In the genomic region with DNA sequence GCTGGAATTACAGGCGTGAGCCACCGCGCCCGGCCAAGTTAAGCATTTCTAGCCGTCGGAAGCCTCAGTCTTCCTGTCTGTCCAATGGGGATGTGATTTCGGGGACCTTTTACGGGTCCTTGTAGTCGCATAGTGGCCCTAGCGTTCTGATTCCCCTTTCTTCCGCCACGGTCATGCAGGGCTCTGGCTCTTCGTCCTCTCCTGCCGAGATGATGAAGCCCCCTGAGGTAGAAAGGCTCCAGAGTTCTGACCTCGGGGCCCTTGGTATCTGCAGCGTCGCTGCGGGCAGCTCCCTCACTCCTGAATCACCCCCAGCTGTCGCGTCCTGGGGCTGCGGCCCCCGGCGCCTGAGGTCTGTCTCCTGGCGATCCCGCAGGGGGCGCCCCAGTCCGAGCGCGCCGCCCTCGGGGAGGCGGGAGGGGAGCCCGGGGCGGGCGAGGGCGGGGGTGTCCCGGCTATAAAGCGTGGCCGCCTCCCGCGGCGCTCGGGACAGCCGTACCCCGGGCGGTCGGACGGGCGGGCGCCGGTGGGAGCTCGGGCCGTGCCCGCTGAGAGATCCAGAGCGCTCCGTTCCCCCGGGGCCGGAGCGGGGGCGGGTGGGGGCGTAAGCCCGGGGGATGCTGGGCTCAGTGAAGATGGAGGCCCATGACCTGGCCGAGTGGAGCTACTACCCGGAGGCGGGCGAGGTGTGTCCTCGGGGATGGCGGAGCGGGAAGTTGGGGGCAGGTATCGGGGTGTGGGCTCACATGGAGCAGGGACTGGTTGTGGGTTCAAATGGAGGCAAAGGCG, we compare ENCODE assay signal across 1 cellular context.
TF ChIP-seq lines count a peak whose summit lies in the region.

Gene FOXA3, plus strand, starts transcription at position 487 of the 789 bp plus-strand sequence. Its CDS starts 131 bp downstream, at position 618.

TF ChIP-seq in HEK293, 187 proteins besides CTCF, POLR2A, EP300 and RAD21 (continued from another document and continues in another):
- TF ChIP-seq, protein P1, sequence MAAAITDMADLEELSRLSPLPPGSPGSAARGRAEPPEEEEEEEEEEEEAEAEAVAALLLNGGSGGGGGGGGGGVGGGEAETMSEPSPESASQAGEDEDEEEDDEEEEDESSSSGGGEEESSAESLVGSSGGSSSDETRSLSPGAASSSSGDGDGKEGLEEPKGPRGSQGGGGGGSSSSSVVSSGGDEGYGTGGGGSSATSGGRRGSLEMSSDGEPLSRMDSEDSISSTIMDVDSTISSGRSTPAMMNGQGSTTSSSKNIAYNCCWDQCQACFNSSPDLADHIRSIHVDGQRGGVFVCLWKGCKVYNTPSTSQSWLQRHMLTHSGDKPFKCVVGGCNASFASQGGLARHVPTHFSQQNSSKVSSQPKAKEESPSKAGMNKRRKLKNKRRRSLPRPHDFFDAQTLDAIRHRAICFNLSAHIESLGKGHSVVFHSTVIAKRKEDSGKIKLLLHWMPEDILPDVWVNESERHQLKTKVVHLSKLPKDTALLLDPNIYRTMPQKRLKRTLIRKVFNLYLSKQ (tag by site-specific recombination; IDR thresholded peaks at IDR 0.05; ENCODE audit: borderline replicate concordance) = no peak
- no peak for TF ChIP-seq ZNF214 (tag by site-specific recombination; IDR thresholded peaks at IDR 0.05; ENCODE audit: borderline replicate concordance)
- no peak for TF ChIP-seq KLF1 (tag by site-specific recombination; IDR thresholded peaks at IDR 0.05)
- no peak for TF ChIP-seq ZNF76 (tag by site-specific recombination; IDR thresholded peaks at IDR 0.05; ENCODE audit: borderline replicate concordance, low read depth)
- TF ChIP-seq ZNF549 (tag by site-specific recombination; IDR thresholded peaks at IDR 0.05) = no peak
- no peak for TF ChIP-seq ZNF433 (tag by site-specific recombination; IDR thresholded peaks at IDR 0.05; ENCODE audit: low read depth)
- TF ChIP-seq ZNF391 (tag by site-specific recombination; IDR thresholded peaks at IDR 0.05; ENCODE audit: borderline replicate concordance, low read depth) = no peak
- no peak for TF ChIP-seq ZNF23 (tag by site-specific recombination; IDR thresholded peaks at IDR 0.05; ENCODE audit: borderline replicate concordance)
- no peak for TF ChIP-seq OVOL3 (tag by site-specific recombination; IDR thresholded peaks at IDR 0.05)
- TF ChIP-seq ZNF561 (tag by site-specific recombination; IDR thresholded peaks at IDR 0.05; ENCODE audit: borderline replicate concordance) = peak; percentile 37; the same call in 1 of the 2 replicates
- TF ChIP-seq ZNF146 (tag by site-specific recombination; IDR thresholded peaks at IDR 0.05) = no peak
- TF ChIP-seq ZNF670 (tag by site-specific recombination; IDR thresholded peaks at IDR 0.05; ENCODE audit: low read depth) = no peak
- TF ChIP-seq ZNF791 (tag by site-specific recombination; IDR thresholded peaks at IDR 0.05) = no peak
- TF ChIP-seq ZBTB1 (tag by site-specific recombination; IDR thresholded peaks at IDR 0.05) = no peak
- TF ChIP-seq ZNF792 (tag by site-specific recombination; IDR thresholded peaks at IDR 0.05) = no peak
- no peak for TF ChIP-seq REST (tag by site-specific recombination; IDR thresholded peaks at IDR 0.05)
- no peak for TF ChIP-seq KLF16 (tag by site-specific recombination; IDR thresholded peaks at IDR 0.05)
- 0 out of 2 replicates have a peak, but pooled peaks have one; percentile 23 for TF ChIP-seq YY2 (tag by site-specific recombination; IDR thresholded peaks at IDR 0.05)
- TF ChIP-seq ZNF174 (tag by site-specific recombination; IDR thresholded peaks at IDR 0.05) = no peak
- TF ChIP-seq, protein P2, sequence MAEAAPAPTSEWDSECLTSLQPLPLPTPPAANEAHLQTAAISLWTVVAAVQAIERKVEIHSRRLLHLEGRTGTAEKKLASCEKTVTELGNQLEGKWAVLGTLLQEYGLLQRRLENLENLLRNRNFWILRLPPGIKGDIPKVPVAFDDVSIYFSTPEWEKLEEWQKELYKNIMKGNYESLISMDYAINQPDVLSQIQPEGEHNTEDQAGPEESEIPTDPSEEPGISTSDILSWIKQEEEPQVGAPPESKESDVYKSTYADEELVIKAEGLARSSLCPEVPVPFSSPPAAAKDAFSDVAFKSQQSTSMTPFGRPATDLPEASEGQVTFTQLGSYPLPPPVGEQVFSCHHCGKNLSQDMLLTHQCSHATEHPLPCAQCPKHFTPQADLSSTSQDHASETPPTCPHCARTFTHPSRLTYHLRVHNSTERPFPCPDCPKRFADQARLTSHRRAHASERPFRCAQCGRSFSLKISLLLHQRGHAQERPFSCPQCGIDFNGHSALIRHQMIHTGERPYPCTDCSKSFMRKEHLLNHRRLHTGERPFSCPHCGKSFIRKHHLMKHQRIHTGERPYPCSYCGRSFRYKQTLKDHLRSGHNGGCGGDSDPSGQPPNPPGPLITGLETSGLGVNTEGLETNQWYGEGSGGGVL (tag by site-specific recombination; IDR thresholded peaks at IDR 0.05) = 0 out of 2 replicates have a peak, but pooled peaks have one; percentile 19
- no peak for TF ChIP-seq ZFP41 (tag by site-specific recombination; IDR thresholded peaks at IDR 0.05; ENCODE audit: borderline replicate concordance)
- no peak for TF ChIP-seq TSHZ1 (tag by site-specific recombination; IDR thresholded peaks at IDR 0.05; ENCODE audit: borderline replicate concordance)
- TF ChIP-seq ZNF155 (tag by site-specific recombination; IDR thresholded peaks at IDR 0.05) = no peak
- TF ChIP-seq ZNF423 (tag by site-specific recombination; IDR thresholded peaks at IDR 0.05) = no peak
- TF ChIP-seq ZNF274 (IDR thresholded peaks at IDR 0.05; ENCODE audit: low read length) = no peak
- no peak for TF ChIP-seq ZNF274 (tag by site-specific recombination; IDR thresholded peaks at IDR 0.05; ENCODE audit: borderline replicate concordance)
- no peak for TF ChIP-seq ZNF394 (tag by site-specific recombination; IDR thresholded peaks at IDR 0.05; ENCODE audit: borderline replicate concordance)
- TF ChIP-seq BCL11B (tag by site-specific recombination; IDR thresholded peaks at IDR 0.05; ENCODE audit: low read depth) = 0 out of 2 replicates have a peak, but pooled peaks have one; percentile 23
- 0 out of 2 replicates have a peak, but pooled peaks have one; percentile 39 for TF ChIP-seq ZSCAN30 (tag by site-specific recombination; IDR thresholded peaks at IDR 0.05)
- TF ChIP-seq ZBTB7A (tag by site-specific recombination; IDR thresholded peaks at IDR 0.05; ENCODE audit: low read depth) = no peak; the same call in 1 of the 2 replicates
- TF ChIP-seq HOXC10 (CRISPR knock-in tag; IDR thresholded peaks at IDR 0.05) = no peak
- TF ChIP-seq PRDM10 (tag by site-specific recombination; IDR thresholded peaks at IDR 0.05) = no peak
- no peak for TF ChIP-seq ZNF121 (tag by site-specific recombination; IDR thresholded peaks at IDR 0.05)
- TF ChIP-seq ZNF16 (tag by site-specific recombination; IDR thresholded peaks at IDR 0.05; ENCODE audit: low read depth) = 0 out of 2 replicates have a peak, but pooled peaks have one; percentile 43
- TF ChIP-seq ZNF362 (tag by site-specific recombination; IDR thresholded peaks at IDR 0.05) = no peak
- TF ChIP-seq ZNF18 (tag by site-specific recombination; IDR thresholded peaks at IDR 0.05) = no peak
- TF ChIP-seq ZFP3 (tag by site-specific recombination; IDR thresholded peaks at IDR 0.05; ENCODE audit: low read depth) = no peak
- no peak for TF ChIP-seq ZBTB48 (tag by site-specific recombination; IDR thresholded peaks at IDR 0.05)
- no peak for TF ChIP-seq ZNF624 (tag by site-specific recombination; IDR thresholded peaks at IDR 0.05)
- TF ChIP-seq ZNF777 (tag by site-specific recombination; IDR thresholded peaks at IDR 0.05; ENCODE audit: borderline replicate concordance) = no peak; the same call in 1 of the 2 replicates
